9 cellular contexts compared by ENCODE assay signal in the genomic region with DNA sequence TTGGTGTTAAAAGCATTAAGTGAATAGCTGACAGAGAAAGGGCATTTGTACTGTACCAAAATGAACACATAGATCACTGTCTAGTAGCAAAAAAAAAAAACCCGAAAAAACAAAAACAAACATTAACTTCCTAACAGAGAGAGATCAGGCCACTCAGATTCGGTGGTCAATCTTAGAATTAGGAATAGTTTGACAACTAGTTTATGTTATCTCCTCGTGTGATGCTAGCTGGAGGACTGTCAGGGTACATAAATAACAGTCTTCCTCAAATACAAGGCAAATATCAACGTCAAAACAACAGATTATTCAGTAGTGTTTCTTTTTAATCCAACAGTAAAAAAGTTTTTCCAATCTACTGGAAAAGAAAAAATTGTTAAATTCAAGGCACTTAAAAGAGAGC. TPM values are rescaled to one million over a fixed set of nuclear protein-coding genes. Genes with fewer than 3 reads are reported as not detected.
DNase-seq lines count a peak whose midpoint lies in the region; ATAC-seq and TF ChIP-seq lines count a peak whose summit lies in the region.
"Had no signal": no experiment of that assay in that cellular context is flagged by ENCODE, and none has a peak within 500 bp of the region (broad histone marks: within the 10 kb centered on the region; RNA-seq: fewer than 3 reads in every experiment).

No MANE protein-coding gene starts in this region.

- peak overlapping the region; percentile 68; the same call in 1 of the 2 replicates for H3K27ac ChIP-seq in DND-41 (ENCODE audit: low read length)
- H3K27ac ChIP-seq in SJCRH30, result no peak overlapping the region
- H3K27ac ChIP-seq in prostate gland, result peak overlapping the region; percentile 97 to 99

- WGBS in prostate gland, result 6% methylated on average over 4 of the region's 4 CpGs

- peaks cover 3% of the 10 kb centered on the region for H3K27me3 ChIP-seq in DND-41 (ENCODE audit: insufficient read depth, low read length, poor library complexity)
- no peaks in the 10 kb centered on the region for H3K27me3 ChIP-seq in SJCRH30
- no peaks in the 10 kb centered on the region for H3K27me3 ChIP-seq in prostate gland (replicated peaks; ENCODE audit: insufficient read depth)

- ATAC-seq in DND-41 (ENCODE audit: insufficient read depth, low read depth), result no peak
- ATAC-seq in HG02884 (IDR thresholded peaks at IDR 0.05; ENCODE audit: unreplicated experiment), result no peak

- TF ChIP-seq CTCF in DND-41 (IDR thresholded peaks at IDR 0.05; ENCODE audit: borderline replicate concordance, extremely low read depth, low read length, poor library complexity, severe bottlenecking) (no peak), fibroblast of mammary gland (conservative IDR thresholded peaks at IDR 0.05; ENCODE audit: control insufficient read depth, insufficient read depth, low read depth, low read length) (no peak), prostate gland (IDR thresholded peaks at IDR 0.05) (no peak), GM13976 (IDR thresholded peaks at IDR 0.05; ENCODE audit: borderline replicate concordance, control extremely low read depth, extremely low read depth, insufficient read depth, missing control alignments) (no peak)

- TF ChIP-seq POLR2A in prostate gland (IDR thresholded peaks at IDR 0.05), result no peak

- intact Hi-C loops in prostate gland (cut with DNase I), result loop anchor here (5.0 kb wide), 3 partner anchors 79 to 229 kb away; a partner anchor contains a TSS

- H3K9me3 ChIP-seq in DND-41 (ENCODE audit: insufficient read depth, low read length, severe bottlenecking) (no peaks in the 10 kb centered on the region), SJCRH30 (replicated peaks) (no peaks in the 10 kb centered on the region), prostate gland (no peaks in the 10 kb centered on the region)

- H3K9ac ChIP-seq in DND-41 (ENCODE audit: low read depth, low read length), result peak overlapping the region; percentile 70

- H3K4me2 ChIP-seq in DND-41 (ENCODE audit: insufficient read depth, low read length), result peak overlapping the region; percentile 77

- DNase-seq in DND-41 (no peak), SJCRH30 (no peak), fibroblast of mammary gland (ENCODE audit: low read depth) (no peak), prostate gland (ENCODE audit: low spot score) (no peak), AG20443 (ENCODE audit: low spot score) (no peak), NCI-H748 treated with DMSO at 0.1 percent for 48 hours (lab: John Stamatoyannopoulos, UW) (no peak), GM13976 (ENCODE audit: low spot score) (no peak)
- DNase-seq: T-helper 9 cell had no signal

- peak overlapping the region; percentile 42 to 75; a peak in 3 of 4 replicates for H3K4me3 ChIP-seq in DND-41 (ENCODE audit: low read depth in 1 of 2, low read length in 2 of 2)
- peak overlapping the region; percentile 76 for H3K4me3 ChIP-seq in SJCRH30
- peak overlapping the region; percentile 77 for H3K4me3 ChIP-seq in fibroblast of mammary gland (ENCODE audit: control insufficient read depth, low read depth, low read length)
- peak overlapping the region; percentile 86 to 90 for H3K4me3 ChIP-seq in prostate gland

- H3K36me3 ChIP-seq in DND-41 (ENCODE audit: insufficient read depth, low read length) (no peaks in the 10 kb centered on the region), SJCRH30 (peaks cover 13% of the 10 kb centered on the region), prostate gland (no peaks in the 10 kb centered on the region)

- no peak overlapping the region for H2AFZ ChIP-seq in DND-41 (ENCODE audit: low read depth, low read length)

- no peaks in the 10 kb centered on the region for H4K20me1 ChIP-seq in DND-41 (ENCODE audit: insufficient read depth, low read length)

- H3K79me2 ChIP-seq in DND-41 (ENCODE audit: insufficient read depth, low read length), result peaks cover 42% of the 10 kb centered on the region

- in situ Hi-C loops in GM13976 (cut with MboI; ENCODE audit: low sequenced_read_pairs, unreplicated experiment), result loop anchor here (25.0 kb wide), 1 partner anchor 224 kb away; a partner anchor contains a TSS

- peaks cover 21% of the 10 kb centered on the region for H3K4me1 ChIP-seq in DND-41 (ENCODE audit: insufficient read depth, low read length)
- peaks cover 6% of the 10 kb centered on the region for H3K4me1 ChIP-seq in SJCRH30
- no peaks in the 10 kb centered on the region for H3K4me1 ChIP-seq in prostate gland (replicated peaks)

RNA-seq across cellular contexts. Expression of a gene that starts 1.7 kb away (rescaled TPM):
- 14.1 and 18.7 TPM in 2 replicates for total RNA-seq in SJCRH30 (2014; rRNA removed; shearing (Covaris generic))
- total RNA-seq in prostate gland, result 10 to 100 TPM; 19.6 to 21.5 TPM
